8 cellular contexts compared by ENCODE assay signal in genomic region chr10:119207713-119208552, GRCh38. TPM values are rescaled to one million over a fixed set of nuclear protein-coding genes. Genes with fewer than 3 reads are reported as not detected.
DNase-seq lines count a peak whose midpoint lies in the region; ATAC-seq, FAIRE-seq and TF ChIP-seq lines count a peak whose summit lies in the region.

No MANE protein-coding gene starts in this region.

- TF ChIP-seq CTCF in A549 (IDR thresholded peaks at IDR 0.05), result no peak
- no peak for TF ChIP-seq CTCF in breast epithelium (IDR thresholded peaks at IDR 0.05)
- no peak for TF ChIP-seq CTCF in sigmoid colon (IDR thresholded peaks at IDR 0.05)

- H3K27ac ChIP-seq in A549, result peak overlapping the region; percentile 72 to 99
- H3K27ac ChIP-seq in breast epithelium, result peak overlapping the region; percentile 96 to 99
- no peak overlapping the region for H3K27ac ChIP-seq in iPS-20b (ENCODE audit: low read length)
- H3K27ac ChIP-seq in sigmoid colon, result peak overlapping the region; percentile 92 to 100 (median 98)

- 0 out of 5 replicates have a peak, but pooled peaks of 1 of the 2 experiments have one; percentile 7 for TF ChIP-seq RAD21 in A549 (conservative IDR thresholded peaks at IDR 0.05 in 1 of 2, IDR thresholded peaks at IDR 0.05 in 1 of 2)

- no peak for TF ChIP-seq POLR2A in A549 (IDR thresholded peaks at IDR 0.05; ENCODE audit: low read length)
- no peak for TF ChIP-seq POLR2A in breast epithelium (IDR thresholded peaks at IDR 0.05)
- TF ChIP-seq POLR2A in sigmoid colon (IDR thresholded peaks at IDR 0.05), result no peak

- DNase-seq in A549 (ENCODE audit: low read depth in 1 of 2, low spot score in 1 of 2), result peak; percentile 29 to 48
- peak in 3 of 5 donors; percentile 11 to 59 (median 11) for DNase-seq in T-helper 1 cell
- peak in 1 of 2 donors; percentile 23 for DNase-seq in breast epithelium (ENCODE audit: low spot score in 2 of 2)
- DNase-seq in sigmoid colon, result peak; percentile 78

- no peaks in the 10 kb centered on the region for H3K36me3 ChIP-seq in breast epithelium
- no peaks in the 10 kb centered on the region for H3K36me3 ChIP-seq in iPS-20b (ENCODE audit: insufficient read depth, low read depth, low read length)
- H3K36me3 ChIP-seq in sigmoid colon, result no peaks in the 10 kb centered on the region

- no peaks in the 10 kb centered on the region for H3K27me3 ChIP-seq in breast epithelium
- peaks cover 23% of the 10 kb centered on the region for H3K27me3 ChIP-seq in iPS-20b (ENCODE audit: insufficient read depth, low read length)
- H3K27me3 ChIP-seq in sigmoid colon, result no peaks in the 10 kb centered on the region

- H3K4me3 ChIP-seq in A549 (peak overlapping the region; percentile 66), breast epithelium (peak overlapping the region; percentile 78 to 98 (median 91)), iPS-20b (ENCODE audit: low read length) (peak overlapping the region; percentile 84), sigmoid colon (peak overlapping the region; percentile 60 to 87 (median 69))

- H3K4me1 ChIP-seq in A549, result peaks cover 33% of the 10 kb centered on the region
- H3K4me1 ChIP-seq in breast epithelium, result peaks cover 3 to 11% of the 10 kb centered on the region in 2 donors
- H3K4me1 ChIP-seq in iPS-20b (ENCODE audit: insufficient read depth, low read length), result peaks cover 20% of the 10 kb centered on the region
- peaks cover 0 to 56% (median 49%) of the 10 kb centered on the region in 4 donors for H3K4me1 ChIP-seq in sigmoid colon

- peak overlapping the region; percentile 82 for H3K4me2 ChIP-seq in A549

- TF ChIP-seq EP300 in A549 (IDR thresholded peaks at IDR 0.05), result no peak
- no peak for TF ChIP-seq EP300 in sigmoid colon (IDR thresholded peaks at IDR 0.05)

- POLR2A ChIA-PET in A549 (lab: Yijun Ruan, JAX), result interaction anchor here (1.0 to 2.1 kb wide), 10 partner anchors 36 to 389 kb away, joined by 3 to 12 read pairs (median 8); partner anchors contain the start of genes RGS10 and TIAL1

- intact Hi-C loops in breast epithelium (cut with DNase I; ENCODE audit: low total_unique reads), result loop anchor here (2.0 to 10.0 kb wide), 3 partner anchors 97 to 237 kb away; no protein-coding TSS in a partner anchor
- intact Hi-C loops in sigmoid colon (cut with DNase I), result loop anchor here (2.0 to 5.0 kb wide), 3 partner anchors 99 to 389 kb away; partner anchors contain the start of gene TIAL1

- ATAC-seq in A549 (peak; percentile 56 to 68), GM19023 (IDR thresholded peaks at IDR 0.05; ENCODE audit: unreplicated experiment) (peak; percentile 0), HG03521 (IDR thresholded peaks at IDR 0.05; ENCODE audit: unreplicated experiment) (peak; percentile 3), GM19397 (IDR thresholded peaks at IDR 0.05; ENCODE audit: unreplicated experiment) (no peak)

- H3K9ac ChIP-seq in iPS-20b (ENCODE audit: low read depth, low read length), result no peak overlapping the region; the same call in 1 of the 2 replicates

- 1% methylated on average over 28 of the region's 62 CpGs for WGBS in A549 (ENCODE audit: missing lambda C conversion rate)
- 0 to 1% methylated on average over 62 of the region's 62 CpGs for WGBS in sigmoid colon, 2 donors

- no peak for FAIRE-seq in A549 (lab: Jason Lieb, UNC)

- H3K9me3 ChIP-seq in A549, result no peaks in the 10 kb centered on the region
- H3K9me3 ChIP-seq in breast epithelium, result no peaks in the 10 kb centered on the region
- H3K9me3 ChIP-seq in iPS-20b (ENCODE audit: insufficient read depth, low read depth, low read length), result no peaks in the 10 kb centered on the region
- no peaks in the 10 kb centered on the region for H3K9me3 ChIP-seq in sigmoid colon

- CTCF ChIA-PET in A549 (lab: Yijun Ruan, JAX), result interaction anchor here (0.7 to 16.9 kb wide), 55 partner anchors 7 to 335 kb away, joined by 3 to 283 read pairs (median 9); partner anchors contain the start of gene RGS10

TF ChIP-seq in A549, 52 proteins besides CTCF, POLR2A, EP300 and RAD21 (continues in another document):
- TF ChIP-seq NFE2L2 (conservative IDR thresholded peaks at IDR 0.05; ENCODE audit: low read length), result no peak
- TF ChIP-seq HMGXB4 (CRISPR knock-in tag; IDR thresholded peaks at IDR 0.05; ENCODE audit: borderline replicate concordance), result no peak
- no peak for TF ChIP-seq PHF8 (IDR thresholded peaks at IDR 0.05; ENCODE audit: borderline replicate concordance, low read depth)
- TF ChIP-seq RNF2 (IDR thresholded peaks at IDR 0.05; ENCODE audit: borderline replicate concordance, low read depth), result no peak
- no peak for TF ChIP-seq HEYL (CRISPR knock-in tag; IDR thresholded peaks at IDR 0.05)
- TF ChIP-seq BCL3 (IDR thresholded peaks at IDR 0.05), result no peak
- no peak for TF ChIP-seq BHLHE40 (IDR thresholded peaks at IDR 0.05; ENCODE audit: low read depth, low read length)
- TF ChIP-seq CBX8 (IDR thresholded peaks at IDR 0.05), result no peak
- TF ChIP-seq MAX (IDR thresholded peaks at IDR 0.05), result no peak; the same call in none of the 2 replicates
- TF ChIP-seq HES2 (IDR thresholded peaks at IDR 0.05), result no peak
- no peak for TF ChIP-seq PBX3 (IDR thresholded peaks at IDR 0.05)
- TF ChIP-seq FOXS1 (CRISPR knock-in tag; IDR thresholded peaks at IDR 0.05), result no peak
- TF ChIP-seq NPAS2 (CRISPR knock-in tag; IDR thresholded peaks at IDR 0.05; ENCODE audit: borderline replicate concordance), result no peak
- TF ChIP-seq NR3C1 (IDR thresholded peaks at IDR 0.05), result no peak
- no peak for TF ChIP-seq JUNB (IDR thresholded peaks at IDR 0.05)

RNA-seq across cellular contexts. Expression of gene GRK5, which starts 0.6 kb away (rescaled TPM):
- polyA plus RNA-seq in A549 (2011; rRNA removed), result 5.0 and 5.4 TPM in 2 replicates
- 5.7 and 6.3 TPM in 2 replicates for polyA plus RNA-seq in A549 (2012; cell fraction: cytosol; rRNA removed)
- polyA plus RNA-seq in A549 (2012; cell fraction: nucleus; rRNA removed), result 4.3 and 6.0 TPM in 2 replicates
- polyA plus RNA-seq in A549 (2017; fragmentation: RNase III; extraction: RNeasy Plus Mini Kit Qiagen cat#74134 plus additional on column Dnase treatment), result 7.7 to 7.9 TPM (median 7.8 TPM) in 3 replicates
- polyA minus RNA-seq in A549 (2011; rRNA and poly(A)+ RNA removed), result 3.8 and 5.5 TPM in 2 replicates
- total RNA-seq in breast epithelium, result 10 to 100 TPM; 14.9 to 20.6 (median 15.2) TPM
- 10 to 100 TPM; 19.8 to 32.4 (median 22.2) TPM for total RNA-seq in sigmoid colon
- 10 to 100 TPM in 2 of 3 donors, 1 to 10 TPM in 1; 7.9 to 19.2 (median 15.5) TPM for polyA plus RNA-seq in sigmoid colon

RNA-seq across cellular contexts. Expression of gene PRDX3, which starts 29.3 kb away (rescaled TPM):
- 673 and 678 TPM in 2 replicates for polyA plus RNA-seq in A549 (2011; rRNA removed)
- polyA plus RNA-seq in A549 (2012; cell fraction: cytosol; rRNA removed), result 330 and 382 TPM in 2 replicates
- polyA plus RNA-seq in A549 (2012; cell fraction: nucleus; rRNA removed), result 111 and 130 TPM in 2 replicates
- 432 to 442 TPM (median 432 TPM) in 3 replicates for polyA plus RNA-seq in A549 (2017; fragmentation: RNase III; extraction: RNeasy Plus Mini Kit Qiagen cat#74134 plus additional on column Dnase treatment)
- 175 and 275 TPM in 2 replicates for polyA minus RNA-seq in A549 (2011; rRNA and poly(A)+ RNA removed)
- total RNA-seq in breast epithelium, result 100 to 1,000 TPM; 154 to 165 (median 164) TPM
- total RNA-seq in sigmoid colon, result 100 to 1,000 TPM; 155 to 247 (median 169) TPM
- polyA plus RNA-seq in sigmoid colon, result 100 to 1,000 TPM; 133 to 267 (median 172) TPM

RNA-seq across cellular contexts. Expression of gene SFXN4, which starts 42.4 kb away (rescaled TPM):
- polyA plus RNA-seq in A549 (2011; rRNA removed) (59.4 and 66.0 TPM in 2 replicates), A549 (2017; fragmentation: RNase III; extraction: RNeasy Plus Mini Kit Qiagen cat#74134 plus additional on column Dnase treatment) (39.3 to 44.2 TPM (median 42.7 TPM) in 3 replicates), sigmoid colon (10 to 100 TPM; 14.8 to 48.3 (median 22.2) TPM)
- polyA plus RNA-seq in A549 (2012; cell fraction: cytosol; rRNA removed), result 38.8 and 43.5 TPM in 2 replicates
- polyA plus RNA-seq in A549 (2012; cell fraction: nucleus; rRNA removed), result 21.4 and 32.5 TPM in 2 replicates
- 22.5 and 30.3 TPM in 2 replicates for polyA minus RNA-seq in A549 (2011; rRNA and poly(A)+ RNA removed)
- total RNA-seq in breast epithelium (10 to 100 TPM; 14.6 to 25.2 (median 18.6) TPM), sigmoid colon (10 to 100 TPM; 16.8 to 26.5 (median 19.6) TPM)
